ENCODE assay signal across 6 cellular contexts in the genomic region with DNA sequence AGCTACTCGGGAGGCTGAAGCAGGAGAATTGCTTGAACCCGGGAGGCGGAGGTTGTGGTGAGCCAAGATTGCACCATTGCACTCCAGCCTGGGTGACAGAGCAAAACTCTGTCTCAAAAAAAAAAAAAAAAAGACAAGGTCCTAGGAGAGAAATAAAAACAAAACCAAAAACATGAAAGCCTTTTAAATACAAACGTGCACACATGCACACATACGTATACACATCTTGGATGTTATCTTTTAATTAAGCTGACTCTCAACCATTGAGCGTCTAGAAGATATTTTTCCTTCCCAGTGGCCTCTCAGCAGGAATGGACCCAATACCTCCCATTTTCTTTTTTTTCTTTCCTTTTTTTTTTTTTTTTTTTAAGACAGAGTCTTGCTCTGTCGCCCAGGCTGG. TPM values are rescaled to one million over a fixed set of nuclear protein-coding genes. Genes with fewer than 3 reads are reported as not detected.
"Had no signal": no experiment of that assay in that cellular context is flagged by ENCODE, and none has a peak within 500 bp of the region (broad histone marks: within the 10 kb centered on the region; RNA-seq: fewer than 3 reads in every experiment).

No MANE protein-coding gene starts in this region.

RNA-seq across cellular contexts. Expression of gene SOAT2, which starts 9.1 kb away (rescaled TPM):
- total RNA-seq: activated B cell treated with CpG ODN at 0.5 μM for 24 hours; activated CD4-positive, alpha-beta T cell treated with anti-CD3 and anti-CD28 coated beads, Interleukin-2, amount 10 ng/mL, durations not matched to agents 24 days and 14 days; activated T-helper 2 cell treated with anti-CD3 and anti-CD28 coated beads, Interferon-gamma antibody, Interleukin-2, Interleukin-4, amounts not matched to agents 10 μg/mL and 5 μg/mL and 100 μg/mL, durations not matched to agents 14 hours and 24 hours and 36 hours; ascending aorta; bronchial epithelial cell; chondrocyte had no signal

RNA-seq across cellular contexts. Expression of gene IGFBP6, which starts 15.0 kb away (rescaled TPM):
- total RNA-seq: activated B cell treated with CpG ODN at 0.5 μM for 24 hours; activated CD4-positive, alpha-beta T cell treated with anti-CD3 and anti-CD28 coated beads, Interleukin-2, amount 10 ng/mL, durations not matched to agents 24 days and 14 days; activated T-helper 2 cell treated with anti-CD3 and anti-CD28 coated beads, Interferon-gamma antibody, Interleukin-2, Interleukin-4, amounts not matched to agents 10 μg/mL and 5 μg/mL and 100 μg/mL, durations not matched to agents 14 hours and 24 hours and 36 hours had no signal
